In genomic region chr21:33878824-33879223, GRCh38 we compare ENCODE assay signal across 28 cellular contexts.
"Had no signal": no experiment of that assay in that cellular context is flagged by ENCODE, and none has a peak within 500 bp of the region (broad histone marks: within the 10 kb centered on the region; RNA-seq: fewer than 3 reads in every experiment).

No MANE protein-coding gene starts in this region.

- H3K27me3 Mint-ChIP-seq: progenitor cell of endocrine pancreas, type B pancreatic cell had no signal

- H3K4me3 Mint-ChIP-seq: naive B cell; naive thymus-derived CD8-positive, alpha-beta T cell; natural killer cell treated with Interleukin-12 subunit alpha and Interleukin-12 subunit beta and Interleukin-15 and Interleukin-18, amount 100 ng/mL, for 72 hours; nephron progenitor cell; neural crest cell; stimulated activated effector memory CD8-positive, alpha-beta T cell treated with anti-CD3 and anti-CD28 coated beads, Interleukin-12 subunit alpha, Interleukin-12 subunit beta, amount 100 ng/mL, for 72 hours; type B pancreatic cell had no signal

- DNase-seq: naive B cell; naive thymus-derived CD8-positive, alpha-beta T cell; nephron progenitor cell; nucleus accumbens; pancreas; psoas muscle; right cardiac atrium; stimulated activated CD4-positive, alpha-beta T cell treated with anti-CD3 and anti-CD28 coated beads, Interleukin-15, amount 100 ng/mL, for 24 hours; stimulated activated CD4-positive, alpha-beta T cell treated with anti-CD3 and anti-CD28 coated beads, Interleukin-2, amount 100 ng/mL, for 24 hours; stimulated activated CD4-positive, alpha-beta T cell treated with anti-CD3 and anti-CD28 coated beads, Interleukin-2, amount 100 ng/mL, for 48 hours; stimulated activated CD4-positive, alpha-beta T cell treated with anti-CD3 and anti-CD28 coated beads, Interleukin-4, amount 100 ng/mL, for 24 hours; stimulated activated naive CD4-positive, alpha-beta T cell; stimulated activated naive CD8-positive, alpha-beta T cell treated with anti-CD3 and anti-CD28 coated beads, Interleukin-15, Interleukin-2, amounts not matched to agents 100 U/mL and 50 U/mL, for 24 hours; substantia nigra; testis; tibial artery; transverse colon had no signal

- H3K36me3 Mint-ChIP-seq: naive B cell; naive thymus-derived CD8-positive, alpha-beta T cell; natural killer cell treated with Interleukin-12 subunit alpha and Interleukin-12 subunit beta and Interleukin-15 and Interleukin-18, amount 100 ng/mL, for 72 hours; stimulated activated effector memory CD8-positive, alpha-beta T cell treated with anti-CD3 and anti-CD28 coated beads, Interleukin-12 subunit alpha, Interleukin-12 subunit beta, amount 100 ng/mL, for 72 hours; type B pancreatic cell had no signal

- H3K9me3 Mint-ChIP-seq: naive thymus-derived CD8-positive, alpha-beta T cell; natural killer cell treated with Interleukin-12 subunit alpha and Interleukin-12 subunit beta and Interleukin-15 and Interleukin-18, amount 100 ng/mL, for 72 hours; nephron progenitor cell; neural crest cell; stimulated activated effector memory CD8-positive, alpha-beta T cell treated with anti-CD3 and anti-CD28 coated beads, Interleukin-12 subunit alpha, Interleukin-12 subunit beta, amount 100 ng/mL, for 72 hours; type B pancreatic cell had no signal

- H3K4me1 Mint-ChIP-seq: naive B cell; naive thymus-derived CD8-positive, alpha-beta T cell; neural crest cell; stimulated activated effector memory CD8-positive, alpha-beta T cell treated with anti-CD3 and anti-CD28 coated beads, Interleukin-12 subunit alpha, Interleukin-12 subunit beta, amount 100 ng/mL, for 72 hours had no signal

- H3K27me3 ChIP-seq: neutrophil, pancreas, right lobe of liver, suprapubic skin, testis, tibial artery, transverse colon, vagina had no signal

- H3K27ac ChIP-seq: neutrophil, pancreas, psoas muscle, right lobe of liver, skin epidermis, suprapubic skin, testis, tibial artery, transverse colon, vagina had no signal

- H3K4me1 ChIP-seq: pancreas, psoas muscle, right lobe of liver, suprapubic skin, testis, transverse colon had no signal

- ATAC-seq: naive thymus-derived CD8-positive, alpha-beta T cell; natural killer cell treated with Interleukin-12 subunit alpha and Interleukin-12 subunit beta and Interleukin-15 and Interleukin-18, amount 100 ng/mL, for 72 hours; pancreas; psoas muscle; right cardiac atrium; right lobe of liver; stimulated activated effector memory CD8-positive, alpha-beta T cell treated with anti-CD3 and anti-CD28 coated beads, Interleukin-12 subunit alpha, Interleukin-12 subunit beta, amount 100 ng/mL, for 72 hours; stimulated activated naive CD8-positive, alpha-beta T cell treated with anti-CD3 and anti-CD28 coated beads, Interleukin-15, Interleukin-2, amounts not matched to agents 100 U/mL and 50 U/mL, for 24 hours had no signal

- H3K4me3 ChIP-seq: pancreas, psoas muscle, right lobe of liver, skin epidermis, smooth muscle cell, suprapubic skin, testis, tibial artery, transverse colon, vagina had no signal

- H3K27ac Mint-ChIP-seq: natural killer cell treated with Interleukin-12 subunit alpha and Interleukin-12 subunit beta and Interleukin-15 and Interleukin-18, amount 100 ng/mL, for 72 hours; nephron progenitor cell; progenitor cell of endocrine pancreas; stimulated activated effector memory CD8-positive, alpha-beta T cell treated with anti-CD3 and anti-CD28 coated beads, Interleukin-12 subunit alpha, Interleukin-12 subunit beta, amount 100 ng/mL, for 72 hours; type B pancreatic cell had no signal

- H3K36me3 ChIP-seq: neutrophil, pancreas, right lobe of liver, suprapubic skin, tibial artery, transverse colon, vagina had no signal

- H3K9me3 ChIP-seq: neutrophil, pancreas, psoas muscle, right lobe of liver, suprapubic skin, testis, tibial artery, transverse colon, vagina had no signal
